8 cellular contexts compared by ENCODE assay signal in the genomic region with DNA sequence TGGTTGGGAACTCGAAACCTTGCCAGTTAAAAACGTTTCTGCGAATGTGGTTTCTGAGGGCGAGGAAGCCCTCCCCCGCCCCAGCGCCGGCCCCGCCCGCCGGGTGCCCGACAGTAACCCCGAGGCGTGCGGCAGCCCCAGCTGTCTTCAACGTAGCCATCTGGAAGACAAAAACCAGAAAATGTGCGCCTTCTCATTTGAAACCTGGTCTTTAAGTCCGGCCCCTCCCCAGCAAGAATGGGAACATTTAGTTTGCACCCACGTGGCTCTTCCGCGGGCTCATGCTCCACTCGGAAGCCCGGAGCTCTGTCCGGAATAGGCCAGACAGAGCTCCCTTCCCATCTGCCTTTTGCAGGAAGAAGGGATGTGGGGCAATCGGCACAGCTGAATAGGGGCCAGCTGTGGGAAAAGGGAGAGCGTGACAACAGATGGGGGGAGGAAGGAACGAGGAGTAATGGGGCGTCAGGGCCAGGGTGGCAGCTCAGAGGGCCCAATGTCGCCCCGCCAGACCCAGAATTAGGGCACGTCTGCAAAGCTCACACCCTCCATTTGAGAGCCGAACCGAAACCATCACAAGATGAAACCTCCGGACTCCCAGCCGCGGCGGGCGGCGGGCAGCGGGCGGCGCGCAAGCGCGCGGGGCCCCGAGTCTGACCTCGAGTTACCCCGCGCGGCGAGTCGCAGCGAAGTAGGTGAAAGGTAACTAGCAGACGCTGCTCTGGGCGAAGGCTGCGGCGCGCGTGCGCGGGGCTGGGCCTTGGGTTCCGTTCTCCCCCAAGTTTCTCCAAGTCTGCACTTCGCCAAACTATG.
DNase-seq lines count a peak whose midpoint lies in the region; ATAC-seq and TF ChIP-seq lines count a peak whose summit lies in the region.

No MANE protein-coding gene starts in this region.

- H3K9me3 ChIP-seq in body of pancreas = no peaks in the 10 kb centered on the region
- H3K9me3 ChIP-seq in iPS-15b (ENCODE audit: control insufficient read depth, insufficient read depth, low read length) = no peaks in the 10 kb centered on the region

- peak; percentile 73 to 87 (median 83) for TF ChIP-seq POLR2A in body of pancreas (IDR thresholded peaks at IDR 0.05)

- H3K9ac ChIP-seq in iPS-15b (ENCODE audit: low read depth, low read length) = peak overlapping the region; percentile 29

- TF ChIP-seq CTCF in body of pancreas (IDR thresholded peaks at IDR 0.05) = peak in 1 of 7 experiments; percentile 7

- H3K27me3 ChIP-seq in body of pancreas = no peaks in the 10 kb centered on the region
- H3K27me3 ChIP-seq in iPS-15b (ENCODE audit: control insufficient read depth, insufficient read depth, low read length) = peaks cover 37% of the 10 kb centered on the region

- ATAC-seq in GM18499 (IDR thresholded peaks at IDR 0.05; ENCODE audit: insufficient read depth, unreplicated experiment) (peak; percentile 56), HG02938 (IDR thresholded peaks at IDR 0.05; ENCODE audit: unreplicated experiment) (peak; percentile 86), body of pancreas (peak; percentile 91)

- intact Hi-C loops in body of pancreas (cut with DNase I) = no loop called here

- H3K4me1 ChIP-seq in body of pancreas = peaks cover 35% of the 10 kb centered on the region
- H3K4me1 ChIP-seq in iPS-15b (ENCODE audit: control insufficient read depth, insufficient read depth, low read length) = peaks cover 28% of the 10 kb centered on the region

- DNase-seq in NCI-H2081 treated with DMSO at 0.1 percent for 48 hours (lab: John Stamatoyannopoulos, UW) (peak; percentile 9), UCSD-AML1 (lab: John Stamatoyannopoulos, UW; ENCODE audit: unreplicated experiment) (peak; percentile 76), body of pancreas (peak; percentile 87 to 95 (median 94)), skeletal muscle cell (ENCODE audit: low read depth) (peak; percentile 86), epidermal melanocyte (ENCODE audit: insufficient read length, low spot score) (no peak)

- peak overlapping the region; percentile 94 to 99 (median 95) for H3K27ac ChIP-seq in body of pancreas

- WGBS in body of pancreas, 2 donors = 1% methylated on average over 14 to 63 of the region's 63 CpGs

- peak overlapping the region; percentile 23 to 35 for H3K4me3 ChIP-seq in body of pancreas
- H3K4me3 ChIP-seq in iPS-15b (ENCODE audit: low read depth, low read length) = peak overlapping the region; percentile 62
- H3K4me3 ChIP-seq in skeletal muscle cell (ENCODE audit: low read depth, low read length) = peak overlapping the region; percentile 53

- H3K36me3 ChIP-seq in body of pancreas (replicated peaks in 1 of 2; ENCODE audit: insufficient read depth in 1 of 2, low read depth in 2 of 2) (no peaks in the 10 kb centered on the region), iPS-15b (ENCODE audit: control insufficient read depth, insufficient read depth, low read length) (no peaks in the 10 kb centered on the region)
